8 cellular contexts compared by ENCODE assay signal in genomic region chr19:43524922-43525835, GRCh38. TPM values are rescaled to one million over a fixed set of nuclear protein-coding genes. Genes with fewer than 3 reads are reported as not detected.
A peak's percentile ranks its signal among the peaks of the same experiment; 100 is the strongest.
DNase-seq lines count a peak whose midpoint lies in the region; ATAC-seq and TF ChIP-seq lines count a peak whose summit lies in the region.

No MANE protein-coding gene starts in this region.

- no peaks in the 10 kb centered on the region for H3K36me3 ChIP-seq in psoas muscle (ENCODE audit: insufficient read depth in 1 of 2, low read depth in 1 of 2)

- 27 to 39% (median 28%) methylated on average over 12 of the region's 12 CpGs for WGBS in psoas muscle, 3 donors

- ATAC-seq in psoas muscle: peak in 3 of 4 donors; percentile 18 to 23 (median 22)

- H3K9me3 ChIP-seq in psoas muscle: no peaks in the 10 kb centered on the region

- DNase-seq in activated CD4-positive, alpha-beta T cell treated with anti-CD3 and anti-CD28 coated beads for 4 hours: peak; percentile 41 to 42
- no peak for DNase-seq in activated CD4-positive, alpha-beta T cell treated with anti-CD3 and anti-CD28 coated beads, Interleukin-2, amount 50 U/mL, for 4 hours
- DNase-seq in NOMO-1 treated with DMSO at 0.1 percent for 48 hours (lab: John Stamatoyannopoulos, UW; ENCODE audit: unreplicated experiment) (peak; percentile 72), amniotic epithelial cell (ENCODE audit: low read depth) (peak; percentile 56), hepatic stellate cell (ENCODE audit: low spot score) (peak; percentile 48), psoas muscle (peak in 1 of 2 donors; percentile 41), amniotic stem cell (lab: John Stamatoyannopoulos, UW) (no peak), COLO829 (ENCODE audit: low spot score) (no peak)

- H3K27ac ChIP-seq in psoas muscle: peak overlapping the region; percentile 41

- no peak for TF ChIP-seq CTCF in psoas muscle (IDR thresholded peaks at IDR 0.05)

- intact Hi-C loops in psoas muscle (cut with DNase I): no loop called here

- peaks cover 14% of the 10 kb centered on the region for H3K4me1 ChIP-seq in psoas muscle

- H3K4me3 ChIP-seq in psoas muscle: peak overlapping the region; percentile 94

- no peaks in the 10 kb centered on the region for H3K27me3 ChIP-seq in psoas muscle (ENCODE audit: insufficient read depth in 3 of 3, low read length in 2 of 3)

RNA-seq across cellular contexts. Expression of gene ETHE1, which starts 1.8 kb away (rescaled TPM):
- 10 to 100 TPM; 13.0 to 20.9 (median 16.6) TPM for total RNA-seq in psoas muscle
- 10 to 100 TPM; 18.5 to 22.8 (median 20.3) TPM for polyA plus RNA-seq in psoas muscle

RNA-seq across cellular contexts. Expression of gene ZNF575, which starts 7.8 kb away (rescaled TPM):
- total RNA-seq in psoas muscle: 1 to 10 TPM in 3 of 4 donors, under 1 TPM in 1; 0.40 to 1.6 (median 1.2) TPM
- 1 to 10 TPM in 1 of 3 donors, under 1 TPM in 2; 0.23 to 1.1 (median 0.35) TPM for polyA plus RNA-seq in psoas muscle

RNA-seq across cellular contexts. Expression of gene PHLDB3, which starts 20.6 kb away (rescaled TPM):
- 1 to 10 TPM; 3.1 to 5.7 (median 4.5) TPM for total RNA-seq in psoas muscle
- polyA plus RNA-seq in psoas muscle: 1 to 10 TPM; 2.0 to 4.7 (median 3.2) TPM

RNA-seq across cellular contexts. Expression of gene XRCC1, which starts 50.1 kb away (rescaled TPM):
- 10 to 100 TPM; 12.7 to 22.1 (median 14.8) TPM for total RNA-seq in psoas muscle
- polyA plus RNA-seq in psoas muscle: 10 to 100 TPM; 13.5 to 21.6 (median 14.1) TPM

RNA-seq across cellular contexts. Expression of gene PINLYP, which starts 50.4 kb away (rescaled TPM):
- 1 to 10 TPM in 1 of 4 donors, under 1 TPM in 2, not detected in 1; 0.66 to 1.1 (median 0.86) TPM for total RNA-seq in psoas muscle
- polyA plus RNA-seq in psoas muscle: 1 to 10 TPM in 1 of 3 donors, under 1 TPM in 2; 0.66 to 1.3 (median 0.90) TPM

Comparison
In these comparisons a context has a peak if more than half of its experiments do, and no peak if none do; other contexts are left out.
1. DNase-seq: peak in activated CD4-positive, alpha-beta T cell treated with anti-CD3 and anti-CD28 coated beads for 4 hours (2 of 2), NOMO-1 treated with DMSO at 0.1 percent for 48 hours (single experiment), amniotic epithelial cell (single experiment) and hepatic stellate cell (single experiment); none in activated CD4-positive, alpha-beta T cell treated with anti-CD3 and anti-CD28 coated beads, Interleukin-2, amount 50 U/mL, for 4 hours (0 of 2), amniotic stem cell (single experiment) and COLO829 (single experiment).